In genomic region chr16:81444448-81445121, GRCh38 we compare ENCODE assay signal across 8 cellular contexts. TPM values are rescaled to one million over a fixed set of nuclear protein-coding genes. Genes with fewer than 3 reads are reported as not detected.
A peak's percentile ranks its signal among the peaks of the same experiment; 100 is the strongest.
DNase-seq lines count a peak whose midpoint lies in the region; ATAC-seq and TF ChIP-seq lines count a peak whose summit lies in the region.

TSS of gene CMIP (plus strand) at chr16:81444808.

- peak within 1 kb of the TSS; percentile 70 for H3K9ac ChIP-seq in rectal smooth muscle tissue (ENCODE audit: low read length)

- intact Hi-C loops in ascending aorta (cut with DNase I) (loop anchor here (5.0 to 10.0 kb wide), 7 partner anchors 43 to 510 kb away; partner anchors contain the start of genes C16orf46, CENPN, CMC2 and GAN), right cardiac atrium (cut with DNase I) (no loop called here), uterus (cut with DNase I; ENCODE audit: low total_unique reads) (no loop called here)

- no peaks in the 10 kb centered on the region for H3K9me3 ChIP-seq in ascending aorta
- no peaks in the 10 kb centered on the region for H3K9me3 ChIP-seq in right cardiac atrium (ENCODE audit: control insufficient read depth, low read length)
- H3K9me3 ChIP-seq in uterus = no peaks in the 10 kb centered on the region

- peak; percentile 84 to 92 for ATAC-seq in right cardiac atrium

- no peaks in the 10 kb centered on the region for H3K36me3 ChIP-seq in ascending aorta
- H3K36me3 ChIP-seq in rectal smooth muscle tissue (ENCODE audit: control insufficient read depth, insufficient read depth, low read length) = no peaks in the 10 kb centered on the region
- H3K36me3 ChIP-seq in uterus = no peaks in the 10 kb centered on the region

- TF ChIP-seq POLR2A in uterus (IDR thresholded peaks at IDR 0.05) = peak in 1 of 2 donors; percentile 51

- no peaks in the 10 kb centered on the region for H3K27me3 ChIP-seq in ascending aorta
- H3K27me3 ChIP-seq in right cardiac atrium (ENCODE audit: control insufficient read depth, insufficient read depth) = no peaks in the 10 kb centered on the region
- no peaks in the 10 kb centered on the region for H3K27me3 ChIP-seq in rectal smooth muscle tissue (ENCODE audit: control insufficient read depth, insufficient read depth, low read length)
- no peaks in the 10 kb centered on the region for H3K27me3 ChIP-seq in uterus

- H3K4me1 ChIP-seq in ascending aorta = peaks cover 0 to 4% of the 10 kb centered on the region in 2 donors
- peaks cover 5% of the 10 kb centered on the region for H3K4me1 ChIP-seq in right cardiac atrium (ENCODE audit: control insufficient read depth, insufficient read depth, low read length)
- H3K4me1 ChIP-seq in rectal smooth muscle tissue (ENCODE audit: control insufficient read depth, insufficient read depth, low read length) = peaks cover 14% of the 10 kb centered on the region
- peaks cover 0 to 4% of the 10 kb centered on the region in 2 donors for H3K4me1 ChIP-seq in uterus

- WGBS in right cardiac atrium = under 1% methylated on average over 96 of the region's 114 CpGs

- H3K27ac ChIP-seq in ascending aorta = peak within 1 kb of the TSS; percentile 69 to 70
- peak within 1 kb of the TSS; percentile 66 for H3K27ac ChIP-seq in right cardiac atrium (ENCODE audit: low read length)
- peak within 1 kb of the TSS; percentile 56 for H3K27ac ChIP-seq in rectal smooth muscle tissue (ENCODE audit: low read depth, low read length)
- peak within 1 kb of the TSS; percentile 93 to 94 for H3K27ac ChIP-seq in uterus

- H3K4me3 ChIP-seq in ascending aorta (peak within 1 kb of the TSS; percentile 58 to 75), right cardiac atrium (ENCODE audit: low read length) (peak within 1 kb of the TSS; percentile 98), rectal smooth muscle tissue (ENCODE audit: low read length) (peak within 1 kb of the TSS; percentile 88), uterus (peak within 1 kb of the TSS; percentile 59 to 89)

- peak; percentile 62 for DNase-seq in GM04504 (ENCODE audit: low read depth)
- DNase-seq in GOT3 (lab: John Stamatoyannopoulos, UW) = peak; percentile 54
- DNase-seq in M059J (ENCODE audit: low read depth) = peak; percentile 72
- peak; percentile 66 for DNase-seq in T-helper 22 cell (ENCODE audit: low read depth)
- DNase-seq in ascending aorta (ENCODE audit: low spot score in 2 of 2) = peak in 1 of 2 donors; percentile 89
- DNase-seq in right cardiac atrium = peak; percentile 90 to 96 (median 95)
- peak; percentile 79 to 86 for DNase-seq in uterus

- no peak for TF ChIP-seq CTCF in ascending aorta (IDR thresholded peaks at IDR 0.05)
- TF ChIP-seq CTCF in uterus (IDR thresholded peaks at IDR 0.05) = no peak

RNA-seq across cellular contexts. Expression of gene CMIP, which starts in this region (rescaled TPM):
- 7.2 and 15.8 TPM in 2 replicates for total RNA-seq in M059J (2014; rRNA removed; shearing (Covaris generic))
- total RNA-seq in ascending aorta (110 TPM), right cardiac atrium (10 to 100 TPM; 15.8 to 29.0 (median 21.3) TPM), uterus (100 to 1,000 TPM in 1 of 4 donors, 10 to 100 TPM in 3; 16.7 to 104 (median 43.6) TPM)
- 9.0 TPM for polyA plus RNA-seq in right cardiac atrium
